Comparison of ENCODE assay signal across 12 cellular contexts in genomic region chr6:108168026-108168463, GRCh38. TPM values are rescaled to one million over a fixed set of nuclear protein-coding genes. Genes with fewer than 3 reads are reported as not detected.
A peak's percentile ranks its signal among the peaks of the same experiment; 100 is the strongest.
DNase-seq lines count a peak whose midpoint lies in the region; ATAC-seq and TF ChIP-seq lines count a peak whose summit lies in the region.
"Had no signal": no experiment of that assay in that cellular context is flagged by ENCODE, and none has a peak within 500 bp of the region (broad histone marks: within the 10 kb centered on the region; RNA-seq: fewer than 3 reads in every experiment).

No MANE protein-coding gene starts in this region.

- peaks cover 32% of the 10 kb centered on the region for H3K27me3 ChIP-seq in layer of hippocampus (ENCODE audit: control insufficient read depth, insufficient read depth, low read length)

- peaks cover 49% of the 10 kb centered on the region for H3K4me1 Mint-ChIP-seq in activated CD8-positive, alpha-beta T cell treated with anti-CD3 and anti-CD28 coated beads for 36 hours (ENCODE audit: low read depth)
- peaks cover 33% of the 10 kb centered on the region for H3K4me1 Mint-ChIP-seq in activated CD8-positive, alpha-beta T cell treated with anti-CD3 and anti-CD28 coated beads, Interleukin-2, amount 10 ng/mL, durations not matched to agents 7 days and 5 days (ENCODE audit: low read depth)
- H3K4me1 Mint-ChIP-seq in activated T-helper 1 cell treated with anti-CD3 and anti-CD28 coated beads, Interleukin-12 subunit alpha, Interleukin-12 subunit beta, Interleukin-2, Interleukin-4 antibody, amounts not matched to agents 30 ng/mL and 10 ng/mL and 1 ng/mL, durations not matched to agents 14 hours and 24 hours and 36 hours (ENCODE audit: low read depth), result peaks cover 18% of the 10 kb centered on the region

- ATAC-seq in activated CD8-positive, alpha-beta T cell treated with anti-CD3 and anti-CD28 coated beads for 36 hours, result no peak
- ATAC-seq in activated CD8-positive, alpha-beta T cell treated with anti-CD3 and anti-CD28 coated beads, Interleukin-2, amount 10 ng/mL, durations not matched to agents 7 days and 5 days, result no peak
- no peak for ATAC-seq in HG03097 (IDR thresholded peaks at IDR 0.05; ENCODE audit: low FRiP score, unreplicated experiment)
- ATAC-seq in HG03457 (IDR thresholded peaks at IDR 0.05; ENCODE audit: unreplicated experiment), result no peak

- no peak overlapping the region for H3K4me3 Mint-ChIP-seq in activated CD8-positive, alpha-beta T cell treated with anti-CD3 and anti-CD28 coated beads for 36 hours
- no peak overlapping the region for H3K4me3 Mint-ChIP-seq in activated CD8-positive, alpha-beta T cell treated with anti-CD3 and anti-CD28 coated beads, Interleukin-2, amount 10 ng/mL, durations not matched to agents 7 days and 5 days
- no peak overlapping the region for H3K4me3 Mint-ChIP-seq in activated T-helper 1 cell treated with anti-CD3 and anti-CD28 coated beads, Interleukin-12 subunit alpha, Interleukin-12 subunit beta, Interleukin-2, Interleukin-4 antibody, amounts not matched to agents 30 ng/mL and 10 ng/mL and 1 ng/mL, durations not matched to agents 14 hours and 24 hours and 36 hours

- CTCF ChIA-PET in activated CD8-positive, alpha-beta T cell treated with anti-CD3 and anti-CD28 coated beads for 36 hours (lab: Charles Lee), result interaction anchor here (0.7 to 2.7 kb wide), 9 partner anchors 9 to 324 kb away, joined by 3 to 8 read pairs (median 5); no protein-coding TSS in a partner anchor
- CTCF ChIA-PET in activated CD8-positive, alpha-beta T cell treated with anti-CD3 and anti-CD28 coated beads, Interleukin-2, amount 10 ng/mL, durations not matched to agents 7 days and 5 days (lab: Charles Lee), result interaction anchor here (0.8 to 2.2 kb wide), 6 partner anchors 12 to 359 kb away, joined by 3 to 12 read pairs (median 4); no protein-coding TSS in a partner anchor

- intact Hi-C loops in activated CD8-positive, alpha-beta T cell treated with anti-CD3 and anti-CD28 coated beads for 36 hours (cut with micrococcal nuclease), result loop anchor here (10.0 kb wide), 1 partner anchor 327 kb away; no protein-coding TSS in a partner anchor
- intact Hi-C loops in activated T-helper 1 cell treated with anti-CD3 and anti-CD28 coated beads, Interleukin-12 subunit alpha, Interleukin-12 subunit beta, Interleukin-2, Interleukin-4 antibody, amounts not matched to agents 30 ng/mL and 10 ng/mL and 1 ng/mL, durations not matched to agents 14 hours and 24 hours and 36 hours (cut with micrococcal nuclease), result loop anchor here (1.0 kb wide), 1 partner anchor 51 kb away; no protein-coding TSS in a partner anchor

- POLR2A ChIA-PET in activated CD8-positive, alpha-beta T cell treated with anti-CD3 and anti-CD28 coated beads for 36 hours (lab: Charles Lee), result interaction anchor here (0.6 to 1.3 kb wide), 5 partner anchors 10 to 708 kb away, joined by 3 to 4 read pairs (median 3); no protein-coding TSS in a partner anchor
- POLR2A ChIA-PET in activated CD8-positive, alpha-beta T cell treated with anti-CD3 and anti-CD28 coated beads, Interleukin-2, amount 10 ng/mL, durations not matched to agents 7 days and 5 days (lab: Charles Lee), result no interaction called here

- no peak overlapping the region for H3K27ac Mint-ChIP-seq in activated CD8-positive, alpha-beta T cell treated with anti-CD3 and anti-CD28 coated beads for 36 hours
- no peak overlapping the region for H3K27ac Mint-ChIP-seq in activated CD8-positive, alpha-beta T cell treated with anti-CD3 and anti-CD28 coated beads, Interleukin-2, amount 10 ng/mL, durations not matched to agents 7 days and 5 days
- H3K27ac Mint-ChIP-seq in activated T-helper 1 cell treated with anti-CD3 and anti-CD28 coated beads, Interleukin-12 subunit alpha, Interleukin-12 subunit beta, Interleukin-2, Interleukin-4 antibody, amounts not matched to agents 30 ng/mL and 10 ng/mL and 1 ng/mL, durations not matched to agents 14 hours and 24 hours and 36 hours, result peak overlapping the region; percentile 43

- no peak for TF ChIP-seq CTCF in activated CD8-positive, alpha-beta T cell treated with anti-CD3 and anti-CD28 coated beads for 36 hours (IDR thresholded peaks at IDR 0.05)

- H3K9me3 Mint-ChIP-seq in activated CD8-positive, alpha-beta T cell treated with anti-CD3 and anti-CD28 coated beads for 36 hours, result no peaks in the 10 kb centered on the region
- H3K9me3 Mint-ChIP-seq in activated CD8-positive, alpha-beta T cell treated with anti-CD3 and anti-CD28 coated beads, Interleukin-2, amount 10 ng/mL, durations not matched to agents 7 days and 5 days (ENCODE audit: insufficient read depth), result no peaks in the 10 kb centered on the region
- no peaks in the 10 kb centered on the region for H3K9me3 Mint-ChIP-seq in activated T-helper 1 cell treated with anti-CD3 and anti-CD28 coated beads, Interleukin-12 subunit alpha, Interleukin-12 subunit beta, Interleukin-2, Interleukin-4 antibody, amounts not matched to agents 30 ng/mL and 10 ng/mL and 1 ng/mL, durations not matched to agents 14 hours and 24 hours and 36 hours

- no peaks in the 10 kb centered on the region for H3K36me3 Mint-ChIP-seq in activated CD8-positive, alpha-beta T cell treated with anti-CD3 and anti-CD28 coated beads for 36 hours (ENCODE audit: low read depth)
- peaks cover 11% of the 10 kb centered on the region for H3K36me3 Mint-ChIP-seq in activated CD8-positive, alpha-beta T cell treated with anti-CD3 and anti-CD28 coated beads, Interleukin-2, amount 10 ng/mL, durations not matched to agents 7 days and 5 days (ENCODE audit: low read depth)
- H3K36me3 Mint-ChIP-seq in activated T-helper 1 cell treated with anti-CD3 and anti-CD28 coated beads, Interleukin-12 subunit alpha, Interleukin-12 subunit beta, Interleukin-2, Interleukin-4 antibody, amounts not matched to agents 30 ng/mL and 10 ng/mL and 1 ng/mL, durations not matched to agents 14 hours and 24 hours and 36 hours (ENCODE audit: low read depth), result peaks cover 4% of the 10 kb centered on the region

- peak; percentile 15 for DNase-seq in activated CD8-positive, alpha-beta T cell treated with anti-CD3 and anti-CD28 coated beads for 36 hours
- DNase-seq in activated CD8-positive, alpha-beta T cell treated with anti-CD3 and anti-CD28 coated beads, Interleukin-2, amount 10 ng/mL, durations not matched to agents 7 days and 5 days, result no peak
- DNase-seq in activated T-helper 1 cell treated with anti-CD3 and anti-CD28 coated beads, Interleukin-12 subunit alpha, Interleukin-12 subunit beta, Interleukin-2, Interleukin-4 antibody, amounts not matched to agents 30 ng/mL and 10 ng/mL and 1 ng/mL, durations not matched to agents 14 hours and 24 hours and 36 hours (ENCODE audit: low spot score), result no peak
- DNase-seq in stimulated activated CD8-positive, alpha-beta memory T cell treated with anti-CD3 and anti-CD28 coated beads, Interleukin-4, amount 100 ng/mL, for 48 hours, result peak; percentile 27
- no peak for DNase-seq in NCI-H1092 treated with DMSO at 0.1 percent for 48 hours (lab: John Stamatoyannopoulos, UW)
- DNase-seq: activated CD4-positive, alpha-beta T cell treated with anti-CD3 and anti-CD28 coated beads, Interleukin-2, amount 50 U/mL, for 4 hours; central memory CD4-positive, alpha-beta T cell; NCI-H187 treated with DMSO at 0.1 percent for 48 hours; stimulated activated CD4-positive, alpha-beta T cell treated with anti-CD3 and anti-CD28 coated beads, Interleukin-4, amount 100 ng/mL, for 24 hours had no signal

- H3K27ac ChIP-seq in layer of hippocampus (ENCODE audit: low read depth, low read length), result peak overlapping the region; percentile 65

- peaks cover 87% of the 10 kb centered on the region for H3K27me3 Mint-ChIP-seq in activated CD8-positive, alpha-beta T cell treated with anti-CD3 and anti-CD28 coated beads for 36 hours
- H3K27me3 Mint-ChIP-seq in activated CD8-positive, alpha-beta T cell treated with anti-CD3 and anti-CD28 coated beads, Interleukin-2, amount 10 ng/mL, durations not matched to agents 7 days and 5 days (ENCODE audit: low read depth), result peaks cover 84% of the 10 kb centered on the region
- H3K27me3 Mint-ChIP-seq in activated T-helper 1 cell treated with anti-CD3 and anti-CD28 coated beads, Interleukin-12 subunit alpha, Interleukin-12 subunit beta, Interleukin-2, Interleukin-4 antibody, amounts not matched to agents 30 ng/mL and 10 ng/mL and 1 ng/mL, durations not matched to agents 14 hours and 24 hours and 36 hours (ENCODE audit: insufficient read depth), result peaks cover 86% of the 10 kb centered on the region

RNA-seq across cellular contexts. Expression of gene NR2E1, which starts 2.2 kb away (rescaled TPM):
- not detected for total RNA-seq in activated CD8-positive, alpha-beta T cell treated with anti-CD3 and anti-CD28 coated beads for 36 hours
- total RNA-seq in activated CD8-positive, alpha-beta T cell treated with anti-CD3 and anti-CD28 coated beads, Interleukin-2, amount 10 ng/mL, durations not matched to agents 7 days and 5 days, result not detected
- not detected in 2 replicates for total RNA-seq in activated T-helper 1 cell treated with anti-CD3 and anti-CD28 coated beads, Interleukin-12 subunit alpha, Interleukin-12 subunit beta, Interleukin-2, Interleukin-4 antibody, amounts not matched to agents 30 ng/mL and 10 ng/mL and 1 ng/mL, durations not matched to agents 14 hours and 24 hours and 36 hours

Comparison
In these comparisons a context has a peak if more than half of its experiments do, and no peak if none do; other contexts are left out.
1. DNase-seq: peak in activated CD8-positive, alpha-beta T cell treated with anti-CD3 and anti-CD28 coated beads for 36 hours (single experiment) and stimulated activated CD8-positive, alpha-beta memory T cell treated with anti-CD3 and anti-CD28 coated beads, Interleukin-4, amount 100 ng/mL, for 48 hours (single experiment); none in activated CD8-positive, alpha-beta T cell treated with anti-CD3 and anti-CD28 coated beads, Interleukin-2, amount 10 ng/mL, durations not matched to agents 7 days and 5 days (single experiment), activated T-helper 1 cell treated with anti-CD3 and anti-CD28 coated beads, Interleukin-12 subunit alpha, Interleukin-12 subunit beta, Interleukin-2, Interleukin-4 antibody, amounts not matched to agents 30 ng/mL and 10 ng/mL and 1 ng/mL, durations not matched to agents 14 hours and 24 hours and 36 hours (single experiment) and NCI-H1092 treated with DMSO at 0.1 percent for 48 hours (single experiment).